Comparison of ENCODE assay signal across 29 cellular contexts in the genomic region with DNA sequence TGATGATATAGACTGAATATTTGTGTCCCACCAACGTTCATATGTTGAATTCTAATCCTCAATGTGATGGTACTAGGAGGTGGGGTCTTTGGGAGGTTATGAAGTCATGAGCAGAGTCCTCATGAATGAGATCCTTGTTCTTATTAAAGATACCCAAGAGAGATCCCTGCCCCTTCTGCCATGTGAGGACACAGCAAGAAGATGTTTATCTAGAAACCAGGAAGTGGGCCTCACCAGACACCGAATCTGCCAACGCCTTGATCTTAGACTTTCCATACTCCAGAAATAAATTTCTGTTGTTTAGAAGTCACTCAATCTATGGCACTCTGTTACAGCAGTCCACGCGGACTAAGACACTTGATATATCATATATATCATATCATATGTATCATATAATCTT.
DNase-seq lines count a peak whose midpoint lies in the region; ATAC-seq, FAIRE-seq and TF ChIP-seq lines count a peak whose summit lies in the region.
"Had no signal": no experiment of that assay in that cellular context is flagged by ENCODE, and none has a peak within 500 bp of the region (broad histone marks: within the 10 kb centered on the region; RNA-seq: fewer than 3 reads in every experiment).

No MANE protein-coding gene starts in this region.

- intact Hi-C loops in GM12878 (cut with micrococcal nuclease; ENCODE audit: unreplicated experiment) (no loop called here), prostate gland (cut with DNase I) (no loop called here), posterior vena cava (cut with DNase I) (no loop called here)

- TF ChIP-seq RAD21 in GM12878 (IDR thresholded peaks at IDR 0.05; ENCODE audit: insufficient read depth, low read depth, low read length): no peak

- in situ Hi-C loops in KBM-7 (cut with MboI; ENCODE audit: low pct_unique_long_range_greater_than_20kb, low sequenced_read_pairs) (no loop called here), GM12878 (cut with MboI) (no loop called here)

- H3K4me3 ChIP-seq in OCI-LY3 (ENCODE audit: low read length) (no peak overlapping the region), GM12878 (no peak overlapping the region), prostate gland (no peak overlapping the region)
- H3K4me3 ChIP-seq: GM23338, ovary, PC-9, right atrium auricular region had no signal

- TF ChIP-seq POLR2A in GM12878 (IDR thresholded peaks at IDR 0.05; ENCODE audit: low read depth, low read length) (no peak), prostate gland (IDR thresholded peaks at IDR 0.05) (no peak)

- RAD21 ChIA-PET in GM12878 (lab: Charles Lee; ENCODE audit: unreplicated experiment): no interaction called here

- ATAC-seq in GM12878 (peak; percentile 43), GM21825 (IDR thresholded peaks at IDR 0.05; ENCODE audit: unreplicated experiment) (no peak)
- ATAC-seq: activated CD8-positive, alpha-beta T cell treated with anti-CD3 and anti-CD28 coated beads, Interleukin-2, amount 10 ng/mL, durations not matched to agents 7 days and 5 days; GM23338 had no signal

- FAIRE-seq in GM12878 (lab: Jason Lieb, UNC): no peak
- FAIRE-seq: astrocyte, keratinocyte had no signal

- POLR2A ChIA-PET in GM12878 (lab: Charles Lee): no interaction called here

- TF ChIP-seq CTCF in OCI-LY3 (IDR thresholded peaks at IDR 0.05; ENCODE audit: low read depth, low read length) (no peak), GM12878 (IDR thresholded peaks at IDR 0.05 in 2 of 3, conservative IDR thresholded peaks at IDR 0.05 in 1 of 3; ENCODE audit: control insufficient read depth in 2 of 3, extremely low read depth in 1 of 3, insufficient read depth in 1 of 3, low read depth in 3 of 3, low read length in 3 of 3) (no peak), prostate gland (IDR thresholded peaks at IDR 0.05) (no peak)

- peak; percentile 80 for DNase-seq in COLO829 (ENCODE audit: low spot score)
- DNase-seq in KBM-7: peak; percentile 49
- DNase-seq in GM12878 (ENCODE audit: low read depth, low spot score): no peak
- DNase-seq in prostate gland (ENCODE audit: low spot score): no peak
- DNase-seq in posterior vena cava (ENCODE audit: low spot score): no peak
- no peak for DNase-seq in superior temporal gyrus (ENCODE audit: extremely low spot score)
- DNase-seq: activated CD4-positive, CD25-positive, alpha-beta regulatory T cell treated with anti-CD3 and anti-CD28 coated beads, Interleukin-2, amount 50 U/mL, for 72 hours; activated CD8-positive, alpha-beta T cell treated with anti-CD3 and anti-CD28 coated beads, Interleukin-2, amount 10 ng/mL, durations not matched to agents 7 days and 5 days; activated effector memory CD4-positive, alpha-beta T cell treated with Interleukin-2 at 50 U/mL for 16 hours; activated naive CD8-positive, alpha-beta T cell treated with anti-CD3 and anti-CD28 coated beads, Interleukin-2, amount 10 ng/mL, durations not matched to agents 7 days and 5 days; C1 segment of cervical spinal cord; Calu3; head of caudate nucleus; HFFc6; NCI-H1105 treated with DMSO at 0.1 percent for 48 hours; NCI-H2029; NCI-H69; ovary; PC-9; SHP77; stimulated activated CD4-positive, alpha-beta T cell treated with anti-CD3 and anti-CD28 coated beads, Interleukin-2, amount 100 ng/mL, for 48 hours; SW 1271; T-helper 9 cell had no signal

- H3K4me2 ChIP-seq in OCI-LY3 (ENCODE audit: low read length) (no peak overlapping the region; the same call in 1 of the 2 replicates), GM12878 (ENCODE audit: control insufficient read depth, insufficient read depth) (no peak overlapping the region)
- H3K4me2 ChIP-seq: GM23338, PC-9 had no signal

- H2AFZ ChIP-seq in OCI-LY3 (ENCODE audit: low read depth, low read length): peak overlapping the region; percentile 62
- H2AFZ ChIP-seq in GM12878 (ENCODE audit: control insufficient read depth, low read depth, low read length): no peak overlapping the region
- H2AFZ ChIP-seq: GM23338, PC-9 had no signal

- 37% methylated on average over 5 of the region's 5 CpGs for WGBS in GM12878 (ENCODE audit: insufficient coverage, insufficient replicate concordance, low lambda C conversion rate, missing lambda C conversion rate)
- WGBS in prostate gland: 67% methylated on average over 5 of the region's 5 CpGs

- H3K4me1 ChIP-seq in OCI-LY3 (ENCODE audit: low read length): peaks cover 9% of the 10 kb centered on the region
- H3K4me1 ChIP-seq in GM12878 (ENCODE audit: control insufficient read depth, insufficient read depth, low read length): peaks cover 3% of the 10 kb centered on the region
- H3K4me1 ChIP-seq in prostate gland (replicated peaks): no peaks in the 10 kb centered on the region
- H3K4me1 ChIP-seq: right atrium auricular region had no signal

- CTCF ChIA-PET in GM12878 (lab: Yijun Ruan, JAX): no interaction called here

- H3K9ac ChIP-seq in OCI-LY3 (ENCODE audit: low read length) (no peak overlapping the region), GM12878 (ENCODE audit: control insufficient read depth, insufficient read depth, low read length) (no peak overlapping the region)

- no peak overlapping the region for H3K27ac ChIP-seq in OCI-LY3 (ENCODE audit: low read length)
- H3K27ac ChIP-seq in GM12878 (ENCODE audit: control insufficient read depth, insufficient read depth): no peak overlapping the region
- no peak overlapping the region for H3K27ac ChIP-seq in prostate gland
- H3K27ac ChIP-seq: ovary, PC-9, right atrium auricular region had no signal

- H3K79me2 ChIP-seq in OCI-LY3 (ENCODE audit: low read length) (no peaks in the 10 kb centered on the region), GM12878 (ENCODE audit: control insufficient read depth, insufficient read depth, low read length) (no peaks in the 10 kb centered on the region)

- H3K36me3 ChIP-seq in OCI-LY3 (replicated peaks; ENCODE audit: low read depth, low read length): peaks cover 4% of the 10 kb centered on the region
- H3K36me3 ChIP-seq in GM12878 (ENCODE audit: control insufficient read depth in 2 of 2, insufficient read depth in 2 of 2, low read length in 1 of 2): no peaks in the 10 kb centered on the region
- H3K36me3 ChIP-seq in prostate gland: no peaks in the 10 kb centered on the region
- H3K36me3 ChIP-seq: ovary, right atrium auricular region had no signal

- H4K20me1 ChIP-seq in OCI-LY3 (ENCODE audit: insufficient read depth, low read length) (no peaks in the 10 kb centered on the region), GM12878 (ENCODE audit: control insufficient read depth, insufficient read depth) (no peaks in the 10 kb centered on the region)

- H3K9me3 ChIP-seq in OCI-LY3 (ENCODE audit: insufficient read depth, low read length) (no peaks in the 10 kb centered on the region), GM12878 (replicated peaks; ENCODE audit: control insufficient read depth, insufficient read depth, low read length) (no peaks in the 10 kb centered on the region; the same call in 2 of the 3 replicates), prostate gland (no peaks in the 10 kb centered on the region)
- H3K9me3 ChIP-seq: ovary had no signal

- TF ChIP-seq EP300 in GM12878 (IDR thresholded peaks at IDR 0.05; ENCODE audit: borderline replicate concordance in 1 of 2, control insufficient read depth in 1 of 2, low read depth in 2 of 2, low read length in 2 of 2): no peak

- no TSS peak for BruUV-seq in GM12878 (replicated peaks; lab: Mats Ljungman, UMichigan)

- H3K27me3 ChIP-seq in OCI-LY3 (ENCODE audit: low read depth, low read length) (peaks cover 10% of the 10 kb centered on the region; the same call in 1 of the 2 replicates), GM12878 (replicated peaks in 1 of 2; ENCODE audit: control insufficient read depth in 2 of 2, insufficient read depth in 2 of 2, low read length in 1 of 2) (no peaks in the 10 kb centered on the region), prostate gland (replicated peaks; ENCODE audit: insufficient read depth) (no peaks in the 10 kb centered on the region)
- H3K27me3 ChIP-seq: ovary, right atrium auricular region had no signal

- SMC1A ChIA-PET in GM12878 (lab: Charles Lee; ENCODE audit: uncharacterized antibody, unreplicated experiment): no interaction called here

TF ChIP-seq in GM12878, 131 proteins besides CTCF, POLR2A, EP300 and RAD21:
- no peak for TF ChIP-seq FOXK2 (IDR thresholded peaks at IDR 0.05)
- TF ChIP-seq, protein P1, sequence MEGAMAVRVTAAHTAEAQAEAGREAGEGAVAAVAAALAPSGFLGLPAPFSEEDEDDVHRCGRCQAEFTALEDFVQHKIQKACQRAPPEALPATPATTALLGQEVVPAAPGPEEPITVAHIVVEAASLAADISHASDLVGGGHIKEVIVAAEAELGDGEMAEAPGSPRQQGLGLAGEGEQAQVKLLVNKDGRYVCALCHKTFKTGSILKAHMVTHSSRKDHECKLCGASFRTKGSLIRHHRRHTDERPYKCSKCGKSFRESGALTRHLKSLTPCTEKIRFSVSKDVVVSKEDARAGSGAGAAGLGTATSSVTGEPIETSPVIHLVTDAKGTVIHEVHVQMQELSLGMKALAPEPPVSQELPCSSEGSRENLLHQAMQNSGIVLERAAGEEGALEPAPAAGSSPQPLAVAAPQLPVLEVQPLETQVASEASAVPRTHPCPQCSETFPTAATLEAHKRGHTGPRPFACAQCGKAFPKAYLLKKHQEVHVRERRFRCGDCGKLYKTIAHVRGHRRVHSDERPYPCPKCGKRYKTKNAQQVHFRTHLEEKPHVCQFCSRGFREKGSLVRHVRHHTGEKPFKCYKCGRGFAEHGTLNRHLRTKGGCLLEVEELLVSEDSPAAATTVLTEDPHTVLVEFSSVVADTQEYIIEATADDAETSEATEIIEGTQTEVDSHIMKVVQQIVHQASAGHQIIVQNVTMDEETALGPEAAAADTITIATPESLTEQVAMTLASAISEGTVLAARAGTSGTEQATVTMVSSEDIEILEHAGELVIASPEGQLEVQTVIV (IDR thresholded peaks at IDR 0.05; ENCODE audit: borderline replicate concordance, partially characterized antibody): no peak
- no peak for TF ChIP-seq GATAD2B (conservative IDR thresholded peaks at IDR 0.05; ENCODE audit: low read depth)

Comparison
In these comparisons a context has a peak if more than half of its experiments do, and no peak if none do; other contexts are left out.
1. DNase-seq: peak in COLO829 (single experiment) and KBM-7 (single experiment); none in GM12878 (single experiment), prostate gland (single experiment), posterior vena cava (single experiment) and superior temporal gyrus (single experiment).